8 cellular contexts compared by ENCODE assay signal in genomic region chr21:31326478-31327247, GRCh38. TPM values are rescaled to one million over a fixed set of nuclear protein-coding genes. Genes with fewer than 3 reads are reported as not detected.
DNase-seq lines count a peak whose midpoint lies in the region; ATAC-seq and TF ChIP-seq lines count a peak whose summit lies in the region.

No MANE protein-coding gene starts in this region.

- H3K4me1 ChIP-seq in OCI-LY1 (ENCODE audit: insufficient read depth, low read length, severe bottlenecking) (no peaks in the 10 kb centered on the region), smooth muscle cell (ENCODE audit: low read depth) (no peaks in the 10 kb centered on the region)

- no peaks in the 10 kb centered on the region for H3K27me3 Mint-ChIP-seq in activated naive CD8-positive, alpha-beta T cell treated with anti-CD3 and anti-CD28 coated beads, Interleukin-2, amount 50 U/mL, for 24 hours

- H3K27ac Mint-ChIP-seq in activated naive CD8-positive, alpha-beta T cell treated with anti-CD3 and anti-CD28 coated beads, Interleukin-2, amount 50 U/mL, for 24 hours, result peak overlapping the region; percentile 90

- H4K20me1 ChIP-seq in OCI-LY1 (ENCODE audit: insufficient read depth, low read length) (no peaks in the 10 kb centered on the region), smooth muscle cell (ENCODE audit: low read depth) (no peaks in the 10 kb centered on the region)

- no peaks in the 10 kb centered on the region for H3K9me2 ChIP-seq in OCI-LY1 (ENCODE audit: low read depth, low read length)

- 90% methylated on average over 14 of the region's 14 CpGs for WGBS in smooth muscle cell (ENCODE audit: low lambda C conversion rate)

- no peaks in the 10 kb centered on the region for H3F3A ChIP-seq in OCI-LY1 (ENCODE audit: insufficient read depth, low read length)
- no peaks in the 10 kb centered on the region for H3F3A ChIP-seq in smooth muscle cell (ENCODE audit: low read depth)

- H3K36me3 ChIP-seq in OCI-LY1 (ENCODE audit: insufficient read depth, low read length) (no peaks in the 10 kb centered on the region), smooth muscle cell (ENCODE audit: low read depth) (no peaks in the 10 kb centered on the region)

- peak overlapping the region; percentile 62 for H3K4me3 Mint-ChIP-seq in activated naive CD8-positive, alpha-beta T cell treated with anti-CD3 and anti-CD28 coated beads, Interleukin-2, amount 50 U/mL, for 24 hours

- H3K9ac ChIP-seq in OCI-LY1 (ENCODE audit: low read length), result no peak overlapping the region
- H3K9ac ChIP-seq in smooth muscle cell (ENCODE audit: low read depth), result no peak overlapping the region

- H3K4me2 ChIP-seq in OCI-LY1 (ENCODE audit: low read length), result 0 out of 2 replicates have a peak overlapping the region, but pooled peaks have one; percentile 14
- H3K4me2 ChIP-seq in smooth muscle cell, result no peak overlapping the region

- peak; percentile 98 for ATAC-seq in GM18502 (IDR thresholded peaks at IDR 0.05; ENCODE audit: poor library complexity, unreplicated experiment)
- peak; percentile 95 for ATAC-seq in HG02759 (IDR thresholded peaks at IDR 0.05; ENCODE audit: unreplicated experiment)
- peak; percentile 94 for ATAC-seq in activated naive CD8-positive, alpha-beta T cell treated with anti-CD3 and anti-CD28 coated beads, Interleukin-2, amount 50 U/mL, for 24 hours

- no peak overlapping the region for H3K4me3 ChIP-seq in OCI-LY1 (ENCODE audit: low read depth, low read length, poor library complexity, severe bottlenecking)
- no peak overlapping the region for H3K4me3 ChIP-seq in smooth muscle cell

- H3K9me3 Mint-ChIP-seq in activated naive CD8-positive, alpha-beta T cell treated with anti-CD3 and anti-CD28 coated beads, Interleukin-2, amount 50 U/mL, for 24 hours, result peaks cover 6% of the 10 kb centered on the region

- H3K9me3 ChIP-seq in OCI-LY1 (ENCODE audit: low read length) (no peaks in the 10 kb centered on the region), smooth muscle cell (replicated peaks; ENCODE audit: low read depth) (no peaks in the 10 kb centered on the region)

- no peak for TF ChIP-seq CTCF in OCI-LY1 (IDR thresholded peaks at IDR 0.05; ENCODE audit: low read length)
- no peak for TF ChIP-seq CTCF in smooth muscle cell (IDR thresholded peaks at IDR 0.05; ENCODE audit: borderline replicate concordance, insufficient read depth, poor library complexity, severe bottlenecking)

- peaks cover 19% of the 10 kb centered on the region for H3K36me3 Mint-ChIP-seq in activated naive CD8-positive, alpha-beta T cell treated with anti-CD3 and anti-CD28 coated beads, Interleukin-2, amount 50 U/mL, for 24 hours (ENCODE audit: low read depth)

- peak; percentile 61 for DNase-seq in activated naive CD8-positive, alpha-beta T cell treated with anti-CD3 and anti-CD28 coated beads, Interleukin-2, amount 50 U/mL, for 24 hours
- peak; percentile 13 to 27 for DNase-seq in stimulated activated CD8-positive, alpha-beta memory T cell treated with anti-CD3 and anti-CD28 coated beads, Interleukin-7, amount 100 ng/mL, for 4 hours (ENCODE audit: low read depth in 2 of 2)
- DNase-seq in OCI-M2 (lab: John Stamatoyannopoulos, UW; ENCODE audit: unreplicated experiment), result no peak
- DNase-seq in substantia nigra (lab: John Stamatoyannopoulos, UW), result no peak
- DNase-seq in smooth muscle cell (lab: John Stamatoyannopoulos, UW; ENCODE audit: unreplicated experiment), result no peak

- H3K27ac ChIP-seq in OCI-LY1 (ENCODE audit: low read depth, low read length, poor library complexity, severe bottlenecking) (no peak overlapping the region), substantia nigra (ENCODE audit: low read depth, low read length, poor library complexity, severe bottlenecking) (no peak overlapping the region), smooth muscle cell (ENCODE audit: low read depth) (no peak overlapping the region)

- H2AFZ ChIP-seq in OCI-LY1 (ENCODE audit: low read length) (no peak overlapping the region), smooth muscle cell (ENCODE audit: low read depth) (no peak overlapping the region)

- H3K79me2 ChIP-seq in OCI-LY1 (ENCODE audit: insufficient read depth, low read length) (no peaks in the 10 kb centered on the region), smooth muscle cell (ENCODE audit: low read depth) (no peaks in the 10 kb centered on the region)

- H3K27me3 ChIP-seq in OCI-LY1 (ENCODE audit: insufficient read depth, low read length), result no peaks in the 10 kb centered on the region
- no peaks in the 10 kb centered on the region for H3K27me3 ChIP-seq in smooth muscle cell (ENCODE audit: low read depth)

- H3K4me1 Mint-ChIP-seq in activated naive CD8-positive, alpha-beta T cell treated with anti-CD3 and anti-CD28 coated beads, Interleukin-2, amount 50 U/mL, for 24 hours, result peaks cover 35% of the 10 kb centered on the region

RNA-seq across cellular contexts. Expression of gene TIAM1, which starts 17.4 kb away (rescaled TPM):
- total RNA-seq in smooth muscle cell, result 8.2 and 12.9 TPM in 2 replicates
- 3.2 and 4.8 TPM in 2 replicates for polyA plus RNA-seq in smooth muscle cell

Comparison
In these comparisons a context has a peak if more than half of its experiments do, and no peak if none do; other contexts are left out.
1. DNase-seq: peak in activated naive CD8-positive, alpha-beta T cell treated with anti-CD3 and anti-CD28 coated beads, Interleukin-2, amount 50 U/mL, for 24 hours (single experiment) and stimulated activated CD8-positive, alpha-beta memory T cell treated with anti-CD3 and anti-CD28 coated beads, Interleukin-7, amount 100 ng/mL, for 4 hours (2 of 2); none in OCI-M2 (single experiment), substantia nigra (0 of 49) and smooth muscle cell (single experiment).
2. Peak in every context shown above with its lines, with median percentiles within 50 percentile points of each other: ATAC-seq.